Comparison of ENCODE assay signal across 1 cellular context in the genomic region with DNA sequence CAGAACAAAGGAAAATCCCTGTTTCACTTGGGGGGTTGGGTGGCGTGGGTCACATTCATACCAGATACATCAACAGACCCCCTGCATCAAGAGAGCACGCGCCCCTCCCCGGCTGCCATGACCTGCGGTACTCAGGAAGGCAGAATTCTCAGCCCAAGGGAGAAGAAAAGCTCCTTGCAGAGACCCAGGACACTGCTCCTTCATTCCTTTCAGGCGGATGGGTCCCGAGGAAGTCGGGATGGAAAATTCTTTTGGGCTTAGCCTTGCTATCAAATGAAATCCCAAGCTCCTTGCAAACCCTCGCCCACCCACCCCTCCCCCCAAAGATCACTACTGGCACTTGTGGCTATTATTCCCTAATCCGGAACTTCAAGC.
TF ChIP-seq lines count a peak whose summit lies in the region.

No MANE protein-coding gene starts in this region.

TF ChIP-seq in H1, 55 proteins besides CTCF, POLR2A, EP300 and RAD21:
- no peak for TF ChIP-seq HDAC6 (IDR thresholded peaks at IDR 0.05; ENCODE audit: low read depth, low read length)
- TF ChIP-seq BRCA1 (IDR thresholded peaks at IDR 0.05; ENCODE audit: low read depth, low read length) = no peak
- no peak for TF ChIP-seq USF2 (IDR thresholded peaks at IDR 0.05; ENCODE audit: low read length)
- TF ChIP-seq GTF2F1 (IDR thresholded peaks at IDR 0.05; ENCODE audit: borderline replicate concordance, low read depth, low read length) = no peak
- no peak for TF ChIP-seq CREB1 (IDR thresholded peaks at IDR 0.05)
- no peak for TF ChIP-seq JUND (IDR thresholded peaks at IDR 0.05; ENCODE audit: low read length)
- no peak for TF ChIP-seq RXRA (IDR thresholded peaks at IDR 0.05; ENCODE audit: insufficient read depth, low read depth, low read length)
- no peak for TF ChIP-seq ZNF274 (IDR thresholded peaks at IDR 0.05; ENCODE audit: borderline replicate concordance, extremely low read depth, low read length)
- TF ChIP-seq PHF8 (conservative IDR thresholded peaks at IDR 0.05; ENCODE audit: low read depth, low read length) = no peak
- no peak for TF ChIP-seq SUZ12 (IDR thresholded peaks at IDR 0.05; ENCODE audit: low read length)
- TF ChIP-seq RFX5 (IDR thresholded peaks at IDR 0.05; ENCODE audit: borderline replicate concordance, low read depth, low read length) = no peak
- no peak for TF ChIP-seq SRF (IDR thresholded peaks at IDR 0.05; ENCODE audit: low read depth, low read length)
- TF ChIP-seq RNF2 (IDR thresholded peaks at IDR 0.05; ENCODE audit: borderline replicate concordance, low read depth, low read length, missing control alignments, poor library complexity, severe bottlenecking) = no peak
- TF ChIP-seq HDAC2 (IDR thresholded peaks at IDR 0.05; ENCODE audit: borderline replicate concordance in 1 of 2, low read depth in 2 of 2, low read length in 2 of 2) = no peak
- no peak for TF ChIP-seq SP1 (IDR thresholded peaks at IDR 0.05; ENCODE audit: low read depth, low read length)
